ENCODE assay signal across 25 cellular contexts in the genomic region with DNA sequence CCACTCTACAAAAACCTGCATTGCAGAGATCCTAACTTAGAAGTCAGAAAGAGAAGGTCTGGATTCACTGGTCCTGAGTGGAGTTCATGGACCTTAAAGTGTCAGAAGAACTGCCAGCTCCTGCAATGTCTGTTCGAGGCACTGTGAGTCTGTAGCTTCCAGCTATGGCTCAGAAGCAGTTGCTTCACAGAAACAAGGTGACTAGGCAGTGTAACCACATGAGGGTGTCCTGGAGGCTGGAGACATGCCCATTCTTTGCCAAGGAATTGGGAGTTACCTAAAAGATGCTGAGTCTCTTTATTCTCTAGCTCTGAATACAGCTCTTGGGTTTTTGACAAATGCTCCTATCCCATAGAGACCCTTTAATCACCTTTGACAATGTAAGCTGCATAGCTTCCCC.
"Had no signal": no experiment of that assay in that cellular context is flagged by ENCODE, and none has a peak within 500 bp of the region (broad histone marks: within the 10 kb centered on the region; RNA-seq: fewer than 3 reads in every experiment).

No MANE protein-coding gene starts in this region.

- FAIRE-seq: colon, keratinocyte, small intestine had no signal

- H3K9me3 ChIP-seq: esophagus muscularis mucosa, gastrocnemius medialis, mucosa of descending colon, neutrophil, right lobe of liver, suprapubic skin, transverse colon, upper lobe of right lung, uterus had no signal

- H3K27ac ChIP-seq: dorsolateral prefrontal cortex, esophagus muscularis mucosa, gastrocnemius medialis, neutrophil, parathyroid adenoma, right lobe of liver, suprapubic skin, transverse colon, upper lobe of right lung, uterus had no signal

- H3K4me3 ChIP-seq: dorsolateral prefrontal cortex, esophagus muscularis mucosa, gastrocnemius medialis, lung, mucosa of descending colon, right lobe of liver, suprapubic skin, transverse colon, upper lobe of right lung, uterus had no signal

- H3K36me3 ChIP-seq: esophagus muscularis mucosa, gastrocnemius medialis, neutrophil, right lobe of liver, suprapubic skin, transverse colon, upper lobe of right lung, uterus had no signal

- H3K4me1 ChIP-seq: gastrocnemius medialis, parathyroid adenoma, right lobe of liver, transverse colon, upper lobe of right lung, uterus had no signal

- DNase-seq: dorsolateral prefrontal cortex; effector CD4-positive, alpha-beta T cell; gastrocnemius medialis; head of caudate nucleus; mesenchymal stem cell; mucosa of descending colon; naive B cell; right lobe of liver; small intestine; stimulated activated CD4-positive, alpha-beta T cell treated with anti-CD3 and anti-CD28 coated beads, Interleukin-12 subunit alpha, Interleukin-12 subunit beta, amount 100 ng/mL, for 4 hours; stimulated activated CD4-positive, alpha-beta T cell treated with anti-CD3 and anti-CD28 coated beads, Interleukin-1b, Interleukin-23, amount 100 ng/mL, for 48 hours; stimulated activated CD4-positive, alpha-beta T cell treated with anti-CD3 and anti-CD28 coated beads, Interleukin-4, amount 100 ng/mL, for 1 hour; stimulated activated CD8-positive, alpha-beta memory T cell treated with anti-CD3 and anti-CD28 coated beads, Interleukin-4, amount 100 ng/mL, for 48 hours; stimulated activated naive CD4-positive, alpha-beta T cell; stimulated activated naive CD8-positive, alpha-beta T cell treated with anti-CD3 and anti-CD28 coated beads, Interleukin-15, amount 100 ng/mL, for 72 hours; transverse colon; upper lobe of right lung; uterus had no signal

- H3K9ac ChIP-seq: parathyroid adenoma had no signal
